ENCODE assay signal across 8 cellular contexts in the genomic region with DNA sequence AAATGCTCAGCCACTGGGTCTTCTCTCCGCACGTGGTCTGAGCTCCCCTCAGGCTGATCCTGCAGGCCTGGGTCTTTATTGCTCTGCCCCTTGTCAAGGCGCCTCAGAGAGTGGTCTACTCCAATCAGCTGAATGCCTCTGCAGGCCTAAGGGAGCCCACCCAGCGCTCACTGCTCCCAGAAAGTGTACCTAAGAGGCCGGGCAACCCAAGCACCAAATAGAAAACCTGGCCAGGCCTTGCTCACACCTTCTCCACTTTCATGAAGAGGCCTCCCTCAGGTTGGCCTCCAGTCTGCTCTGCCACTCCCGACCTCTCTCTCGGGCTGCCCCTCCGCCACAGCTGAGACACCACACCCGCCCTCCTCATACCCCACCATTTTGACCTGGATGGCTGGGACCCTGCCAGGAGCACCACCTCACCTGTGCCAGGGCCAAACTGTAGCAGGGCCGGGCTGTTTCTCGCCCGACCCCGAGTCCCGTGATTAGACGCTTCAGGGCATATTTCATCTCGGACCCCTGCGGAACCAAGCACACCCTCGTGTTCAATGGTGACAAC. TPM values are rescaled to one million over a fixed set of nuclear protein-coding genes. Genes with fewer than 3 reads are reported as not detected.
DNase-seq lines count a peak whose midpoint lies in the region; TF ChIP-seq lines count a peak whose summit lies in the region.

No MANE protein-coding gene starts in this region.

- CTCF ChIA-PET in Caco-2 (lab: Charles Lee) (no interaction called here), GM10248 (lab: Yijun Ruan, JAX) (interaction anchor here (1.2 to 4.7 kb wide), 2 partner anchors 12 to 349 kb away, joined by 3 to 61 read pairs; no protein-coding TSS in a partner anchor)

- peak overlapping the region; percentile 85 for H3K23ac ChIP-seq in neuronal stem cell (ENCODE audit: low read depth, low read length, poor library complexity)

- H3K27me3 ChIP-seq in Caco-2 (replicated peaks; ENCODE audit: control insufficient read depth, insufficient read depth, low read length) (no peaks in the 10 kb centered on the region), MG63 (no peaks in the 10 kb centered on the region), neuronal stem cell (ENCODE audit: control insufficient read depth in 3 of 3, insufficient read depth in 3 of 3, low read depth in 1 of 3, low read length in 3 of 3) (no peaks in the 10 kb centered on the region)

- H3K14ac ChIP-seq in neuronal stem cell (ENCODE audit: low read length): peak overlapping the region; percentile 86

- POLR2A ChIA-PET in Caco-2 (lab: Charles Lee): no interaction called here
- POLR2A ChIA-PET in GM10248 (lab: Yijun Ruan, JAX): no interaction called here

- H2AK5ac ChIP-seq in neuronal stem cell (ENCODE audit: low read depth, low read length): peak overlapping the region; percentile 95

- no peak overlapping the region for H2BK15ac ChIP-seq in neuronal stem cell (ENCODE audit: low read length)

- H3K4me3 ChIP-seq in Caco-2 (ENCODE audit: low read depth, low read length): peak overlapping the region; percentile 85
- H3K4me3 ChIP-seq in MG63: peak overlapping the region; percentile 86
- H3K4me3 ChIP-seq in neuronal stem cell (ENCODE audit: low read length in 2 of 2): peak overlapping the region; percentile 92 to 93

- H3K79me1 ChIP-seq in neuronal stem cell (ENCODE audit: low read depth, low read length): peaks cover 10% of the 10 kb centered on the region

- H3K27ac ChIP-seq in neuronal stem cell (replicated peaks; ENCODE audit: low read length): no peak overlapping the region

- TF ChIP-seq CTCF in Caco-2 (IDR thresholded peaks at IDR 0.05; ENCODE audit: insufficient read depth in 1 of 2, low read depth in 1 of 2, low read length in 1 of 2, severe bottlenecking in 1 of 2, unreplicated experiment in 1 of 2) (no peak), endothelial cell (IDR thresholded peaks at IDR 0.05; ENCODE audit: unreplicated experiment) (no peak), GM10248 (IDR thresholded peaks at IDR 0.05; ENCODE audit: control extremely low read depth, extremely low read depth, low read depth, missing control alignments) (no peak)

- H4K91ac ChIP-seq in neuronal stem cell (ENCODE audit: low read depth, low read length, poor library complexity): no peak overlapping the region

- H3K4me2 ChIP-seq in neuronal stem cell (ENCODE audit: insufficient read depth, low read length, poor library complexity, severe bottlenecking): peak overlapping the region; percentile 99

- H3K27ac Mint-ChIP-seq in Caco-2 (ENCODE audit: unreplicated experiment): peak overlapping the region; percentile 91
- H3K27ac Mint-ChIP-seq in endothelial cell (ENCODE audit: unreplicated experiment): no peak overlapping the region

- H2AFZ ChIP-seq in neuronal stem cell (ENCODE audit: low read length): peak overlapping the region; percentile 93

- no peaks in the 10 kb centered on the region for H3K9me3 ChIP-seq in Caco-2
- no peaks in the 10 kb centered on the region for H3K9me3 ChIP-seq in MG63
- H3K9me3 ChIP-seq in neuronal stem cell (replicated peaks in 1 of 2; ENCODE audit: control insufficient read depth in 2 of 2, insufficient read depth in 1 of 2, low read depth in 1 of 2, low read length in 2 of 2): no peaks in the 10 kb centered on the region

- H2BK12ac ChIP-seq in neuronal stem cell (ENCODE audit: low read length): no peak overlapping the region

- H3K4me3 Mint-ChIP-seq in Caco-2 (ENCODE audit: unreplicated experiment) (peak overlapping the region; percentile 81), endothelial cell (ENCODE audit: unreplicated experiment) (peak overlapping the region; percentile 89)

- H3K9ac ChIP-seq in neuronal stem cell (ENCODE audit: low read depth, low read length, poor library complexity): peak overlapping the region; percentile 95

- intact Hi-C loops in Caco-2 (cut with micrococcal nuclease; ENCODE audit: unreplicated experiment): no loop called here

- H3K9me3 Mint-ChIP-seq in Caco-2 (ENCODE audit: unreplicated experiment) (no peaks in the 10 kb centered on the region), endothelial cell (ENCODE audit: unreplicated experiment) (no peaks in the 10 kb centered on the region)

- no peaks in the 10 kb centered on the region for H3K36me3 ChIP-seq in Caco-2 (ENCODE audit: control insufficient read depth, insufficient read depth, low read length)
- H3K36me3 ChIP-seq in MG63: peaks cover 31% of the 10 kb centered on the region
- H3K36me3 ChIP-seq in neuronal stem cell (replicated peaks in 1 of 2; ENCODE audit: control insufficient read depth in 2 of 2, insufficient read depth in 2 of 2, low read length in 2 of 2): peaks cover 30 to 44% of the 10 kb centered on the region in 2 donors

- H3K4me1 ChIP-seq in Caco-2: no peaks in the 10 kb centered on the region
- peaks cover 13 to 28% of the 10 kb centered on the region in 2 donors for H3K4me1 ChIP-seq in neuronal stem cell (ENCODE audit: control insufficient read depth in 2 of 2, insufficient read depth in 1 of 2, low read depth in 1 of 2, low read length in 2 of 2)

- BruUV-seq in Caco-2 (replicated peaks; lab: Mats Ljungman, UMichigan): no TSS peak

- no peak overlapping the region for H4K8ac ChIP-seq in neuronal stem cell (ENCODE audit: low read depth, low read length)

- peak overlapping the region; percentile 78 for H2BK5ac ChIP-seq in neuronal stem cell (ENCODE audit: low read length)

- no peak overlapping the region for H3K18ac ChIP-seq in neuronal stem cell (ENCODE audit: low read length)

- H3K4me1 Mint-ChIP-seq in Caco-2 (ENCODE audit: low read depth, unreplicated experiment) (peaks cover 7% of the 10 kb centered on the region), endothelial cell (ENCODE audit: unreplicated experiment) (peaks cover 28% of the 10 kb centered on the region)

- no peak overlapping the region for H2BK120ac ChIP-seq in neuronal stem cell (ENCODE audit: low read depth, low read length)

- H3K36me3 Mint-ChIP-seq in Caco-2 (ENCODE audit: insufficient read depth, unreplicated experiment): peaks cover 33% of the 10 kb centered on the region
- H3K36me3 Mint-ChIP-seq in endothelial cell (ENCODE audit: low read depth, unreplicated experiment): peaks cover 4% of the 10 kb centered on the region

- DNase-seq in Caco-2 (no peak), MG63 (no peak), endothelial cell (ENCODE audit: low spot score) (peak; percentile 11), neuronal stem cell (ENCODE audit: low spot score) (no peak), GM10248 (ENCODE audit: extremely low spot score) (no peak), H4 (ENCODE audit: low spot score) (no peak), GF-D8 (lab: John Stamatoyannopoulos, UW) (no peak), RKO (ENCODE audit: low spot score) (no peak)

- no CpG with 5 or more reads among the region's 18 CpGs for WGBS in neuronal stem cell (ENCODE audit: extremely low coverage in 2 of 2, insufficient read length in 2 of 2, insufficient replicate concordance in 1 of 2), 2 donors

- no peak overlapping the region for H3K4ac ChIP-seq in neuronal stem cell (ENCODE audit: low read length)

- H3K27me3 Mint-ChIP-seq in Caco-2 (ENCODE audit: insufficient read depth, unreplicated experiment): no peaks in the 10 kb centered on the region
- H3K27me3 Mint-ChIP-seq in endothelial cell (ENCODE audit: unreplicated experiment): peaks cover 10% of the 10 kb centered on the region

RNA-seq across cellular contexts. Expression of gene MYBBP1A, which starts 0.7 kb away (rescaled TPM):
- total RNA-seq in Caco-2 (2022) (44.5 and 47.4 TPM in 2 replicates), endothelial cell (ENCODE audit: unreplicated experiment) (32.4 TPM)
- 34.0 and 63.2 TPM in 2 replicates for total RNA-seq in MG63 (2014; rRNA removed; shearing (Covaris generic); ENCODE audit: low replicate concordance)
- polyA plus RNA-seq in neuronal stem cell (2013, experiment 1 of 2): 15.0 TPM
- 14.9 TPM for polyA plus RNA-seq in neuronal stem cell (2013, experiment 2 of 2)
- 15.0 and 16.4 TPM in 2 replicates for total RNA-seq in H4 (2014; rRNA removed; shearing (Covaris generic))

RNA-seq across cellular contexts. Expression of gene GGT6, which starts 5.9 kb away (rescaled TPM):
- total RNA-seq in Caco-2 (2022) (not detected in 2 replicates), endothelial cell (ENCODE audit: unreplicated experiment) (not detected)
- not detected in 2 replicates for total RNA-seq in MG63 (2014; rRNA removed; shearing (Covaris generic); ENCODE audit: low replicate concordance)
- polyA plus RNA-seq in neuronal stem cell (2013, experiment 1 of 2): not detected
- polyA plus RNA-seq in neuronal stem cell (2013, experiment 2 of 2): not detected
- not detected in 2 replicates for total RNA-seq in H4 (2014; rRNA removed; shearing (Covaris generic))

RNA-seq across cellular contexts. Expression of gene SMTNL2, which starts 29.8 kb away (rescaled TPM):
- total RNA-seq in Caco-2 (2022): 38.8 and 39.3 TPM in 2 replicates
- total RNA-seq in MG63 (2014; rRNA removed; shearing (Covaris generic); ENCODE audit: low replicate concordance): not detected in 2 replicates
- total RNA-seq in endothelial cell (ENCODE audit: unreplicated experiment): 0.59 TPM
- 8.7 TPM for polyA plus RNA-seq in neuronal stem cell (2013, experiment 1 of 2)
- 9.0 TPM for polyA plus RNA-seq in neuronal stem cell (2013, experiment 2 of 2)
- 0.08 TPM in 1 of 2 replicates, not detected in the other for total RNA-seq in H4 (2014; rRNA removed; shearing (Covaris generic))

RNA-seq across cellular contexts. Expression of gene SPNS2, which starts 55.8 kb away (rescaled TPM):
- 1.00 TPM in 2 replicates for total RNA-seq in Caco-2 (2022)
- total RNA-seq in MG63 (2014; rRNA removed; shearing (Covaris generic); ENCODE audit: low replicate concordance): 0.22 and 4.2 TPM in 2 replicates
- total RNA-seq in endothelial cell (ENCODE audit: unreplicated experiment): 187 TPM
- 0.54 TPM for polyA plus RNA-seq in neuronal stem cell (2013, experiment 1 of 2)
- 0.58 TPM for polyA plus RNA-seq in neuronal stem cell (2013, experiment 2 of 2)
- total RNA-seq in H4 (2014; rRNA removed; shearing (Covaris generic)): 0.06 and 0.52 TPM in 2 replicates

Comparison
In these comparisons a context has a peak if more than half of its experiments do, and no peak if none do; other contexts are left out.
1. RNA of gene SMTNL2, which starts 29.8 kb away (total RNA-seq): 38.8 to 39.3 TPM in Caco-2; 0.59 TPM in endothelial cell (single experiment), 0.08 TPM in H4 and not detected in MG63; every median in the first group is over 10 times any median in the second.
2. Peak in every context shown above with its lines, with median percentiles within 50 percentile points of each other: H3K4me3 ChIP-seq.